12 cellular contexts compared by ENCODE assay signal in the genomic region with DNA sequence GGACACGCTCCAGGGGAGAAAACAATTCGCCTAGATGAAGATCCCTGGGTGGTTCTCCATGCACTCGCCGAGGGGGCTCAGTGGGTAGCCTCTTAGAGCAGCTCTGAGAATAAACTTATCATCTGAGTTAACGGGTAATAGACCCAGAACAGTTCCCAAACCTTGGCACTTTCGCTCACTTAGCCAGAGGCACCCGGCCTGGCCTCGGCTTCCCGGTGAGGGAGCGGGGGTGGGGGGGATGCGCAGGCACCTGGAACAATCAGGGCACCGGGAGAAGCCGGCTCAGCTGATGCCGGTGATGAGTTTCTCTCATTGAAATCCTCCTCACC. TPM values are rescaled to one million over a fixed set of nuclear protein-coding genes. Genes with fewer than 3 reads are reported as not detected.
DNase-seq lines count a peak whose midpoint lies in the region; ATAC-seq and TF ChIP-seq lines count a peak whose summit lies in the region.
"Had no signal": no experiment of that assay in that cellular context is flagged by ENCODE, and none has a peak within 500 bp of the region (broad histone marks: within the 10 kb centered on the region; RNA-seq: fewer than 3 reads in every experiment).

No MANE protein-coding gene starts in this region.

- no peaks in the 10 kb centered on the region for H3K9me3 ChIP-seq in CD8-positive, alpha-beta memory T cell (ENCODE audit: low read length)
- H3K9me3 ChIP-seq in esophagus muscularis mucosa (no peaks in the 10 kb centered on the region), parathyroid adenoma (ENCODE audit: control insufficient read depth, low read length) (no peaks in the 10 kb centered on the region)

- H3K9ac ChIP-seq in parathyroid adenoma = no peak overlapping the region

- peak overlapping the region; percentile 58 for H2AFZ ChIP-seq in parathyroid adenoma

- CTCF ChIA-PET in CD8-positive, alpha-beta memory T cell (lab: Charles Lee) = no interaction called here

- no peak overlapping the region for H3K27ac ChIP-seq in CD8-positive, alpha-beta memory T cell (ENCODE audit: low read depth, low read length)
- no peak overlapping the region for H3K27ac ChIP-seq in esophagus muscularis mucosa (replicated peaks in 1 of 4)
- no peak overlapping the region for H3K27ac ChIP-seq in parathyroid adenoma

- H3K79me2 ChIP-seq in parathyroid adenoma = no peaks in the 10 kb centered on the region

- peaks cover 51 to 64% of the 10 kb centered on the region in 2 donors for H3K27me3 Mint-ChIP-seq in CD8-positive, alpha-beta memory T cell
- peaks cover 46% of the 10 kb centered on the region for H3K27me3 Mint-ChIP-seq in IgD-negative memory B cell

- WGBS in esophagus muscularis mucosa = 12% methylated on average over 9 of the region's 14 CpGs

- H3K4me2 ChIP-seq in parathyroid adenoma (ENCODE audit: low read length) = peak overlapping the region; percentile 29

- peak overlapping the region in 1 of 8 donors; percentile 27 for H3K27ac Mint-ChIP-seq in CD8-positive, alpha-beta memory T cell
- H3K27ac Mint-ChIP-seq in IgD-negative memory B cell = no peak overlapping the region

- H3K9me3 Mint-ChIP-seq in CD8-positive, alpha-beta memory T cell = peaks cover 0 to 3% (median 0%) of the 10 kb centered on the region in 5 donors
- no peaks in the 10 kb centered on the region for H3K9me3 Mint-ChIP-seq in IgD-negative memory B cell

- H3K4me1 Mint-ChIP-seq in CD8-positive, alpha-beta memory T cell = peaks cover 4 to 11% (median 4%) of the 10 kb centered on the region in 3 donors
- H3K4me1 Mint-ChIP-seq in IgD-negative memory B cell = peaks cover 3 to 4% (median 3%) of the 10 kb centered on the region in 3 donors

- no peak for TF ChIP-seq CTCF in esophagus muscularis mucosa (IDR thresholded peaks at IDR 0.05)
- TF ChIP-seq CTCF in parathyroid adenoma (IDR thresholded peaks at IDR 0.05) = no peak

- TF ChIP-seq POLR2A in esophagus muscularis mucosa (IDR thresholded peaks at IDR 0.05; ENCODE audit: low read depth) = no peak

- peak overlapping the region in 6 of 7 donors; percentile 51 to 74 (median 63) for H3K4me3 Mint-ChIP-seq in CD8-positive, alpha-beta memory T cell
- H3K4me3 Mint-ChIP-seq in IgD-negative memory B cell = peak overlapping the region; percentile 5 to 68 (median 60)

- no peaks in the 10 kb centered on the region for H3K36me3 Mint-ChIP-seq in CD8-positive, alpha-beta memory T cell
- no peaks in the 10 kb centered on the region for H3K36me3 Mint-ChIP-seq in IgD-negative memory B cell

- no peak for DNase-seq in CD8-positive, alpha-beta memory T cell
- no peak for DNase-seq in esophagus muscularis mucosa (ENCODE audit: extremely low spot score)
- DNase-seq in glomerular visceral epithelial cell (ENCODE audit: extremely low spot score) = no peak
- DNase-seq in SIG-M5 treated with dmso at 0.1 percent for 504 hours (lab: John Stamatoyannopoulos, UW; ENCODE audit: unreplicated experiment) = no peak
- no peak for DNase-seq in kidney glomerular epithelial cell (lab: John Stamatoyannopoulos, UW)
- DNase-seq: activated CD4-positive, CD25-positive, alpha-beta regulatory T cell; amniotic stem cell; NCI-H1694 treated with DMSO at 0.1 percent for 48 hours had no signal

- POLR2A ChIA-PET in CD8-positive, alpha-beta memory T cell (lab: Charles Lee) = no interaction called here

- no peak overlapping the region for H3K4me3 ChIP-seq in CD8-positive, alpha-beta memory T cell (ENCODE audit: low read length)
- peak overlapping the region; percentile 46 to 56 (median 49) for H3K4me3 ChIP-seq in esophagus muscularis mucosa
- H3K4me3 ChIP-seq in parathyroid adenoma (ENCODE audit: low read depth, low read length) = no peak overlapping the region

- intact Hi-C loops in esophagus muscularis mucosa (cut with DNase I) = no loop called here

- H3K36me3 ChIP-seq in CD8-positive, alpha-beta memory T cell (ENCODE audit: insufficient read depth, low read length) = no peaks in the 10 kb centered on the region
- H3K36me3 ChIP-seq in esophagus muscularis mucosa (no peaks in the 10 kb centered on the region), parathyroid adenoma (ENCODE audit: control insufficient read depth, insufficient read depth, low read length) (no peaks in the 10 kb centered on the region)

- peaks cover 11% of the 10 kb centered on the region for H3K27me3 ChIP-seq in CD8-positive, alpha-beta memory T cell (ENCODE audit: insufficient read depth, low read length, poor library complexity, severe bottlenecking)
- H3K27me3 ChIP-seq in esophagus muscularis mucosa (peaks cover 0 to 73% (median 41%) of the 10 kb centered on the region in 4 donors), parathyroid adenoma (ENCODE audit: control insufficient read depth, insufficient read depth, low read length) (no peaks in the 10 kb centered on the region)

- ATAC-seq in activated CD4-positive, CD25-positive, alpha-beta regulatory T cell treated with anti-CD3 and anti-CD28 coated beads, Interleukin-2, amount 50 U/mL, for 24 hours = no peak

- H3K4me1 ChIP-seq in CD8-positive, alpha-beta memory T cell (ENCODE audit: insufficient read depth, low read length) = peaks cover 4% of the 10 kb centered on the region
- H3K4me1 ChIP-seq in esophagus muscularis mucosa (peaks cover 0 to 22% (median 19%) of the 10 kb centered on the region in 4 donors), parathyroid adenoma (no peaks in the 10 kb centered on the region)

- no peak for TF ChIP-seq EP300 in esophagus muscularis mucosa (IDR thresholded peaks at IDR 0.05)

RNA-seq across cellular contexts. Expression of gene ZAR1, which starts 0.4 kb away (rescaled TPM):
- not detected for total RNA-seq in CD8-positive, alpha-beta memory T cell
- not detected for polyA plus RNA-seq in CD8-positive, alpha-beta memory T cell
- not detected for polyA plus RNA-seq in IgD-negative memory B cell
- not detected for total RNA-seq in esophagus muscularis mucosa
- total RNA-seq: lower leg skin had no signal

RNA-seq across cellular contexts. Expression of gene SLC10A4, which starts 6.5 kb away (rescaled TPM):
- not detected for total RNA-seq in CD8-positive, alpha-beta memory T cell
- not detected for polyA plus RNA-seq in CD8-positive, alpha-beta memory T cell
- not detected for polyA plus RNA-seq in IgD-negative memory B cell
- under 1 TPM in 3 of 4 donors, not detected in 1; 0.32 to 0.66 (median 0.46) TPM for total RNA-seq in esophagus muscularis mucosa

Comparison
In these comparisons a context has a peak if more than half of its experiments do, and no peak if none do; other contexts are left out.
1. H3K4me3 ChIP-seq: peak in esophagus muscularis mucosa (4 of 4); none in CD8-positive, alpha-beta memory T cell (single experiment) and parathyroid adenoma (single experiment).